In genomic region chr7:35761882-35762720, GRCh38 we compare ENCODE assay signal across 14 cellular contexts. TPM values are rescaled to one million over a fixed set of nuclear protein-coding genes. Genes with fewer than 3 reads are reported as not detected.
A peak's percentile ranks its signal among the peaks of the same experiment; 100 is the strongest.
DNase-seq lines count a peak whose midpoint lies in the region; ATAC-seq and TF ChIP-seq lines count a peak whose summit lies in the region.
"Had no signal": no experiment of that assay in that cellular context is flagged by ENCODE, and none has a peak within 500 bp of the region (broad histone marks: within the 10 kb centered on the region; RNA-seq: fewer than 3 reads in every experiment).

No MANE protein-coding gene starts in this region.

- H3K27me3 Mint-ChIP-seq in activated CD8-positive, alpha-beta memory T cell treated with anti-CD3 and anti-CD28 coated beads, Interleukin-2, amount 10 ng/mL, durations not matched to agents 7 days and 5 days = peaks cover 10% of the 10 kb centered on the region

- no peak overlapping the region for H3K27ac Mint-ChIP-seq in activated CD8-positive, alpha-beta memory T cell treated with anti-CD3 and anti-CD28 coated beads, Interleukin-2, amount 10 ng/mL, durations not matched to agents 7 days and 5 days
- H3K27ac Mint-ChIP-seq: activated naive CD4-positive, alpha-beta T cell treated with anti-CD3 and anti-CD28 coated beads, Interleukin-2, amount 10 ng/mL, durations not matched to agents 7 days and 5 days; dendritic cell treated with granulocyte-macrophage colony-stimulating factor and Interleukin-4, amounts not matched to agents 40 ng/mL and 50 ng/mL, for 4 days had no signal

- DNase-seq in AG08395 (ENCODE audit: low spot score) = peak; percentile 38
- DNase-seq in PC-9 = no peak
- no peak for DNase-seq in coronary artery (ENCODE audit: low spot score)
- no peak for DNase-seq in lower lobe of right lung
- DNase-seq in globus pallidus (ENCODE audit: low spot score) = no peak
- no peak for DNase-seq in activated CD8-positive, alpha-beta memory T cell treated with anti-CD3 and anti-CD28 coated beads, Interleukin-2, amount 10 ng/mL, durations not matched to agents 7 days and 5 days
- no peak for DNase-seq in NCI-H2196 treated with DMSO at 0.1 percent for 48 hours (lab: John Stamatoyannopoulos, UW; ENCODE audit: unreplicated experiment)
- no peak for DNase-seq in activated T-cell treated with anti-CD3 and anti-CD28 coated beads for 4 hours
- DNase-seq: activated naive CD4-positive, alpha-beta T cell treated with anti-CD3 and anti-CD28 coated beads, Interleukin-2, amount 10 ng/mL, durations not matched to agents 7 days and 5 days; AML-193; NCI-H1048 had no signal

- H3K9me3 Mint-ChIP-seq in activated CD8-positive, alpha-beta memory T cell treated with anti-CD3 and anti-CD28 coated beads, Interleukin-2, amount 10 ng/mL, durations not matched to agents 7 days and 5 days (ENCODE audit: low read depth) = no peaks in the 10 kb centered on the region
- H3K9me3 Mint-ChIP-seq: activated naive CD4-positive, alpha-beta T cell treated with anti-CD3 and anti-CD28 coated beads, Interleukin-2, amount 10 ng/mL, durations not matched to agents 7 days and 5 days; dendritic cell treated with granulocyte-macrophage colony-stimulating factor and Interleukin-4, amounts not matched to agents 40 ng/mL and 50 ng/mL, for 4 days; neural crest cell had no signal

- no TSS peak for BruUV-seq in PC-9 (replicated peaks; lab: Mats Ljungman, UMichigan)

- no peak overlapping the region for H3K4me2 ChIP-seq in PC-9

- H3K79me2 ChIP-seq in PC-9 (ENCODE audit: low read depth) = no peaks in the 10 kb centered on the region

- no peak for TF ChIP-seq CTCF in PC-9 (conservative IDR thresholded peaks at IDR 0.05)
- TF ChIP-seq CTCF in coronary artery (IDR thresholded peaks at IDR 0.05) = no peak
- no peak for TF ChIP-seq CTCF in lower lobe of right lung (IDR thresholded peaks at IDR 0.05)

- peaks cover 1% of the 10 kb centered on the region for H3K36me3 Mint-ChIP-seq in activated CD8-positive, alpha-beta memory T cell treated with anti-CD3 and anti-CD28 coated beads, Interleukin-2, amount 10 ng/mL, durations not matched to agents 7 days and 5 days
- H3K36me3 Mint-ChIP-seq: activated naive CD4-positive, alpha-beta T cell treated with anti-CD3 and anti-CD28 coated beads, Interleukin-2, amount 10 ng/mL, durations not matched to agents 7 days and 5 days had no signal

- H3K9me3 ChIP-seq in PC-9 (ENCODE audit: insufficient read depth, low read depth) = no peaks in the 10 kb centered on the region
- H3K9me3 ChIP-seq in lower lobe of right lung = no peaks in the 10 kb centered on the region

- H3K4me3 Mint-ChIP-seq in activated CD8-positive, alpha-beta memory T cell treated with anti-CD3 and anti-CD28 coated beads, Interleukin-2, amount 10 ng/mL, durations not matched to agents 7 days and 5 days = no peak overlapping the region
- H3K4me3 Mint-ChIP-seq: activated naive CD4-positive, alpha-beta T cell treated with anti-CD3 and anti-CD28 coated beads, Interleukin-2, amount 10 ng/mL, durations not matched to agents 7 days and 5 days; dendritic cell treated with granulocyte-macrophage colony-stimulating factor and Interleukin-4, amounts not matched to agents 40 ng/mL and 50 ng/mL, for 4 days; neural crest cell had no signal

- H3K27me3 ChIP-seq in PC-9 (ENCODE audit: insufficient read depth, low read depth) (no peaks in the 10 kb centered on the region), lower lobe of right lung (ENCODE audit: low read depth) (no peaks in the 10 kb centered on the region)

- no peaks in the 10 kb centered on the region for H4K20me1 ChIP-seq in PC-9 (ENCODE audit: insufficient read depth)

- ATAC-seq in lower lobe of right lung = no peak
- ATAC-seq in activated CD8-positive, alpha-beta memory T cell treated with anti-CD3 and anti-CD28 coated beads, Interleukin-2, amount 10 ng/mL, durations not matched to agents 7 days and 5 days = no peak
- ATAC-seq: GM12878 had no signal

- H3K27ac ChIP-seq in PC-9 (no peak overlapping the region), coronary artery (peak overlapping the region; percentile 46 to 76), lower lobe of right lung (peak overlapping the region; percentile 51)

- CTCF ChIA-PET in PC-9 (lab: Charles Lee) = no interaction called here
- CTCF ChIA-PET in activated CD8-positive, alpha-beta memory T cell treated with anti-CD3 and anti-CD28 coated beads, Interleukin-2, amount 10 ng/mL, durations not matched to agents 7 days and 5 days (lab: Charles Lee) = no interaction called here

- H3F3A ChIP-seq in PC-9 (ENCODE audit: insufficient read depth, low read depth) = no peaks in the 10 kb centered on the region

- H3K4me1 Mint-ChIP-seq in activated CD8-positive, alpha-beta memory T cell treated with anti-CD3 and anti-CD28 coated beads, Interleukin-2, amount 10 ng/mL, durations not matched to agents 7 days and 5 days = peaks cover 3% of the 10 kb centered on the region
- H3K4me1 Mint-ChIP-seq: activated naive CD4-positive, alpha-beta T cell treated with anti-CD3 and anti-CD28 coated beads, Interleukin-2, amount 10 ng/mL, durations not matched to agents 7 days and 5 days had no signal

- H3K4me1 ChIP-seq in PC-9 (replicated peaks; ENCODE audit: insufficient read depth) (no peaks in the 10 kb centered on the region), lower lobe of right lung (peaks cover 20% of the 10 kb centered on the region)

- POLR2A ChIA-PET in PC-9 (lab: Charles Lee; ENCODE audit: unreplicated experiment) = no interaction called here

- H3K36me3 ChIP-seq in PC-9 (ENCODE audit: low read depth) (no peaks in the 10 kb centered on the region), lower lobe of right lung (no peaks in the 10 kb centered on the region)

- no peaks in the 10 kb centered on the region for H3K9me2 ChIP-seq in PC-9 (ENCODE audit: insufficient read depth)

- H2AFZ ChIP-seq in PC-9 = 0 out of 2 replicates have a peak overlapping the region, but pooled peaks have one; percentile 8

- intact Hi-C loops in PC-9 (cut with micrococcal nuclease; ENCODE audit: unreplicated experiment) (no loop called here), lower lobe of right lung (cut with DNase I) (no loop called here)

- H3K4me3 ChIP-seq in PC-9 = no peak overlapping the region
- no peak overlapping the region for H3K4me3 ChIP-seq in coronary artery
- no peak overlapping the region for H3K4me3 ChIP-seq in lower lobe of right lung
- H3K4me3 ChIP-seq: GM12878 had no signal

RNA-seq across cellular contexts. Expression of gene SEPTIN7, which starts 38.8 kb away (rescaled TPM):
- total RNA-seq in PC-9 (2021) (197 and 219 TPM in 2 replicates), lower lobe of right lung (180 TPM)
- total RNA-seq in activated CD8-positive, alpha-beta memory T cell treated with anti-CD3 and anti-CD28 coated beads, Interleukin-2, amount 10 ng/mL, durations not matched to agents 7 days and 5 days = 100 to 1,000 TPM; 192 to 237 TPM
